In the genomic region with DNA sequence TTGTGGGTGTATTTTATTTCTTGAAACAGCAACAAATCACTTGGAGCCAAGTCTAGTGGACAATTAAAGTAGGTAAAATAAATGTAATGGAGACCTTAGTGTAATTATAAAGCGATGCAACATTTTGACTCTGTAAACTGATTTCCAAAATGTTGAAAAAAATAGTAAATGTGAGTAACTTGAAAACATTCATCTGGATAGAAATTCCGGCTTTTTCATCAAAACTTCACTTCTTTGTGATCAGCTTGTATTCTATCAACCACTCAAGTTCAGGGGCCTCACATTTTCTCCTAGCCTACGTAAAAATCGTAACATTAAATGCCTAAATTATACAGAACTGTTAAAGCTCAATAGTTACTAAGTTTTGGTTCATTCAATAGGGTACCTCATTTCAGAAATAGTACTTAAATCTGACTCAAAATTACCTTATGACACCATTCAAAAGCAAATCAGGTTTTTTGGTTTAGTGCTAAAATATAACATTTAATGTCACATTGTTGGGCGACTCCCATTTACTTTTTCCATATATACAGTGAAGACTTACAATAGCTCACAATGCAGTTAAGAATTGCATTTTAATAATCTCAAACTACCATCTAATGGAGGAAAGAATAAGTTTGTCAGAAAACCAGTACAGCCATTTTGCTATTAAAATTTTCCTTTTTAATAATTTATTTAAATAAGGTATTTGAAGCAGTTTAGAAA, we compare ENCODE assay signal across 16 cellular contexts. TPM values are rescaled to one million over a fixed set of nuclear protein-coding genes. Genes with fewer than 3 reads are reported as not detected.
DNase-seq lines count a peak whose midpoint lies in the region; ATAC-seq and TF ChIP-seq lines count a peak whose summit lies in the region.
"Had no signal": no experiment of that assay in that cellular context is flagged by ENCODE, and none has a peak within 500 bp of the region (broad histone marks: within the 10 kb centered on the region; RNA-seq: fewer than 3 reads in every experiment).

No MANE protein-coding gene starts in this region.

- H3K9me3 ChIP-seq in cardiac muscle cell (ENCODE audit: low read depth), result no peaks in the 10 kb centered on the region
- H3K9me3 ChIP-seq in T-helper 17 cell (ENCODE audit: control insufficient read depth, low read length, poor library complexity, severe bottlenecking), result no peaks in the 10 kb centered on the region
- H3K9me3 ChIP-seq: left ventricle myocardium inferior, uterus had no signal

- ATAC-seq in left cardiac atrium (no peak), T-helper 17 cell (peak; percentile 4), GM21390 (IDR thresholded peaks at IDR 0.05; ENCODE audit: unreplicated experiment) (no peak)
- ATAC-seq: esophagus mucosa, Right ventricle myocardium inferior had no signal

- H3K9me3 Mint-ChIP-seq in immature natural killer cell, result no peaks in the 10 kb centered on the region

- H3K4me1 Mint-ChIP-seq in T-helper 17 cell (peaks cover 26% of the 10 kb centered on the region), immature natural killer cell (peaks cover 10 to 15% of the 10 kb centered on the region in 2 donors)

- H3K36me3 Mint-ChIP-seq in T-helper 17 cell (ENCODE audit: low read depth) (peaks cover 11% of the 10 kb centered on the region), immature natural killer cell (peaks cover 37 to 65% (median 52%) of the 10 kb centered on the region in 3 donors)

- no peak for TF ChIP-seq CTCF in cardiac muscle cell (IDR thresholded peaks at IDR 0.05; ENCODE audit: low read depth, low read length)

- H3K27me3 ChIP-seq in cardiac muscle cell, result no peaks in the 10 kb centered on the region
- H3K27me3 ChIP-seq: uterus had no signal

- H3K4me3 ChIP-seq in cardiac muscle cell, result no peak overlapping the region
- H3K4me3 ChIP-seq: left ventricle myocardium inferior, uterus had no signal

- H3K4me3 Mint-ChIP-seq in T-helper 17 cell (peak overlapping the region; percentile 36), immature natural killer cell (no peak overlapping the region)

- DNase-seq in cardiac muscle cell (ENCODE audit: low read depth in 1 of 2, low spot score in 1 of 2), result no peak
- DNase-seq in left cardiac atrium, result no peak
- no peak for DNase-seq in T-helper 17 cell
- DNase-seq in immature natural killer cell, result no peak
- no peak for DNase-seq in iPS-NIHi11 (ENCODE audit: low spot score)
- DNase-seq in T1000 (lab: John Stamatoyannopoulos, UW), result no peak
- DNase-seq: activated CD4-positive, CD25-positive, alpha-beta regulatory T cell; activated naive CD4-positive, alpha-beta T cell; left ventricle myocardium inferior; NCI-H2107; NCI-H524 treated with DMSO at 0.1 percent for 48 hours; stimulated activated CD4-positive, alpha-beta T cell treated with anti-CD3 and anti-CD28 coated beads, Interleukin-4, amount 100 ng/mL, for 24 hours; uterus had no signal

- H3K27ac Mint-ChIP-seq in T-helper 17 cell (peak overlapping the region; percentile 89), immature natural killer cell (peak overlapping the region in 5 of 6 donors; percentile 15 to 72 (median 32))

- H3K36me3 ChIP-seq in cardiac muscle cell, result peaks cover 74% of the 10 kb centered on the region

- H3K27ac ChIP-seq in cardiac muscle cell, result peak overlapping the region; percentile 12
- H3K27ac ChIP-seq: left ventricle myocardium inferior, uterus had no signal

- intact Hi-C loops in left cardiac atrium (cut with DNase I), result no loop called here

- H3K27me3 Mint-ChIP-seq in T-helper 17 cell, result no peaks in the 10 kb centered on the region
- H3K27me3 Mint-ChIP-seq in immature natural killer cell (ENCODE audit: low read depth in 3 of 3), result peaks cover 4 to 25% (median 12%) of the 10 kb centered on the region in 3 donors

- no peaks in the 10 kb centered on the region for H3K4me1 ChIP-seq in cardiac muscle cell (ENCODE audit: low read depth)
- H3K4me1 ChIP-seq: uterus had no signal

RNA-seq across cellular contexts. Expression of a gene that starts 12.7 kb away (rescaled TPM):
- total RNA-seq in cardiac muscle cell, result 142 and 223 TPM in 2 replicates
- polyA plus RNA-seq in cardiac muscle cell, result 87.6 and 101 TPM in 2 replicates
- total RNA-seq in left cardiac atrium, result 10 to 100 TPM; 44.9 to 64.2 TPM
- 1,000 to 10,000 TPM; 1,190 to 1,257 TPM for total RNA-seq in T-helper 17 cell
- 10 to 100 TPM; 35.3 to 87.6 (median 44.2) TPM for polyA plus RNA-seq in immature natural killer cell
